ENCODE assay signal across 8 cellular contexts in the genomic region with DNA sequence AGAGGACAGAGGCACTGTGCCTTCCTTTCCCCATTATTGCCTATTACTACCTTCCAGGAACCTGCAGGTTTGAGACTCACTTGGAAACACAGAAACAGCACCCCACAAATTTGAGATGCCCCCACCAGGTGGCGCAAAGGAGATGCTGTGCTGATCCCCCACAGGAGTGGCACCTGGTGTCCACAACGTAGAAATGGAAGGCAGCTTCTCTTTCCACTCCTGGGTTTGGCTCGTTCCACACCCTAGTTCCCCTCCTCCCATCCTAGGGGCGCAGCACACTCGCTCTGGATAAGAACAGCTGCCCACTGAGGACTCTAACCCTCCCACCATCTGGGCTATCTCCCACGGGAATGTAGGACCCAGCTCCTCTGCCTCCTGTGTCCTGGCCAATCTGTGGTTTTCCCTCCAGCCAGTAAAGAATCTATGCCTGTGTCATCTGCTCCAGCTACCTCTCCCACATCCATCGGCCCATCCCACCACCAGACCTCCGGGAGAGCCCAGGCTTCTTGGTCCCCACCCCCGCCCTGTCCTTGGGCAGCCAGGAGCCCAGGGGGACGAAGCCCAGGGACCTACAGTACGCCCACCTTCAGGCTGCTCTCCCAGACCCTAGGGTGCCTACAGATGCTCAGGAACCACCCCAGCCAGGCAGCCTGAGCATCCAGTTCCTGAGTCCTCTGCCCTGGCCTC. TPM values are rescaled to one million over a fixed set of nuclear protein-coding genes. Genes with fewer than 3 reads are reported as not detected.
DNase-seq lines count a peak whose midpoint lies in the region; ATAC-seq and TF ChIP-seq lines count a peak whose summit lies in the region.

No MANE protein-coding gene starts in this region.

- no peak overlapping the region for H2AFZ ChIP-seq in fibroblast of lung (ENCODE audit: low read length)

- peaks cover 0 to 2% of the 10 kb centered on the region in 2 donors for H3K36me3 Mint-ChIP-seq in activated T-cell treated with anti-CD3 and anti-CD28 coated beads, Interleukin-2, amount 50 U/mL, for 72 hours (ENCODE audit: insufficient read depth in 2 of 2)
- no peaks in the 10 kb centered on the region for H3K36me3 Mint-ChIP-seq in natural killer cell
- peaks cover 6 to 9% of the 10 kb centered on the region in 2 donors for H3K36me3 Mint-ChIP-seq in stimulated activated naive B cell treated with anti-CD40 and anti-IgM and Interleukin-4, amounts not matched to agents 10 μg/mL and 1 μg/mL and 100 μg/mL, for 72 hours

- H3K4me3 ChIP-seq in Peyer's patch = peak overlapping the region in 2 of 4 donors; percentile 7 to 63
- peak overlapping the region; percentile 52 to 100 (median 82) for H3K4me3 ChIP-seq in fibroblast of lung (replicated peaks in 1 of 4; ENCODE audit: control extremely low read depth in 1 of 4, insufficient read depth in 1 of 4, low read depth in 3 of 4, low read length in 4 of 4)

- TF ChIP-seq CTCF in LNCAP (IDR thresholded peaks at IDR 0.05) = peak; percentile 88
- peak; percentile 77 to 94 (median 92) for TF ChIP-seq CTCF in Peyer's patch (IDR thresholded peaks at IDR 0.05)
- TF ChIP-seq CTCF in fibroblast of lung (conservative IDR thresholded peaks at IDR 0.05 in 1 of 2, IDR thresholded peaks at IDR 0.05 in 1 of 2; ENCODE audit: low read depth in 1 of 2, low read length in 2 of 2) = peak; percentile 88 to 90
- TF ChIP-seq CTCF in natural killer cell (IDR thresholded peaks at IDR 0.05) = peak; percentile 92

- no peak overlapping the region for H3K27ac Mint-ChIP-seq in activated T-cell treated with anti-CD3 and anti-CD28 coated beads, Interleukin-2, amount 50 U/mL, for 72 hours
- peak overlapping the region; percentile 92 to 96 for H3K27ac Mint-ChIP-seq in natural killer cell
- peak overlapping the region; percentile 16 for H3K27ac Mint-ChIP-seq in stimulated activated naive B cell treated with anti-CD40 and anti-IgM and Interleukin-4, amounts not matched to agents 10 μg/mL and 1 μg/mL and 100 μg/mL, for 72 hours

- H3K9me3 ChIP-seq in Peyer's patch (no peaks in the 10 kb centered on the region), fibroblast of lung (ENCODE audit: control insufficient read depth, insufficient read depth, low read depth, low read length) (no peaks in the 10 kb centered on the region)

- H3K27me3 ChIP-seq in Peyer's patch (no peaks in the 10 kb centered on the region), fibroblast of lung (ENCODE audit: control insufficient read depth, insufficient read depth, low read length) (no peaks in the 10 kb centered on the region)

- intact Hi-C loops in natural killer cell (cut with micrococcal nuclease) = loop anchor here (1.0 to 5.0 kb wide), 4 partner anchors 19 to 385 kb away; no protein-coding TSS in a partner anchor

- peak overlapping the region; percentile 100 for H3K9ac ChIP-seq in fibroblast of lung (ENCODE audit: insufficient read depth, low read length)

- H3K9me3 Mint-ChIP-seq in activated T-cell treated with anti-CD3 and anti-CD28 coated beads, Interleukin-2, amount 50 U/mL, for 72 hours = no peaks in the 10 kb centered on the region
- H3K9me3 Mint-ChIP-seq in natural killer cell = no peaks in the 10 kb centered on the region
- no peaks in the 10 kb centered on the region for H3K9me3 Mint-ChIP-seq in stimulated activated naive B cell treated with anti-CD40 and anti-IgM and Interleukin-4, amounts not matched to agents 10 μg/mL and 1 μg/mL and 100 μg/mL, for 72 hours

- DNase-seq in DMS53 treated with DMSO at 0.1 percent for 48 hours (lab: John Stamatoyannopoulos, UW; ENCODE audit: unreplicated experiment) = peak; percentile 80
- peak; percentile 91 to 96 (median 93) for DNase-seq in Peyer's patch
- DNase-seq in activated T-cell treated with anti-CD3 and anti-CD28 coated beads, Interleukin-2, amount 50 U/mL, for 72 hours = peak; percentile 89 to 91
- DNase-seq in fibroblast of lung (ENCODE audit: low read depth in 2 of 2) = peak; percentile 72 to 77
- peak; percentile 87 for DNase-seq in natural killer cell
- DNase-seq in stimulated activated naive B cell treated with anti-CD40 and anti-IgM and Interleukin-4, amounts not matched to agents 10 μg/mL and 1 μg/mL and 100 μg/mL, for 72 hours = peak; percentile 80

- H3K36me3 ChIP-seq in Peyer's patch = peaks cover 0 to 3% (median 0%) of the 10 kb centered on the region in 3 donors
- peaks cover 4% of the 10 kb centered on the region for H3K36me3 ChIP-seq in fibroblast of lung (ENCODE audit: control insufficient read depth, insufficient read depth, low read length)

- H3K4me1 ChIP-seq in Peyer's patch = peaks cover 5 to 29% (median 13%) of the 10 kb centered on the region in 4 donors
- peaks cover 15% of the 10 kb centered on the region for H3K4me1 ChIP-seq in fibroblast of lung (ENCODE audit: control insufficient read depth, extremely low read depth, insufficient read depth, low read length)

- TF ChIP-seq POLR2A in Peyer's patch (IDR thresholded peaks at IDR 0.05) = no peak

- peak overlapping the region; percentile 45 to 66 for H3K4me3 Mint-ChIP-seq in activated T-cell treated with anti-CD3 and anti-CD28 coated beads, Interleukin-2, amount 50 U/mL, for 72 hours
- H3K4me3 Mint-ChIP-seq in natural killer cell = peak overlapping the region; percentile 60
- H3K4me3 Mint-ChIP-seq in stimulated activated naive B cell treated with anti-CD40 and anti-IgM and Interleukin-4, amounts not matched to agents 10 μg/mL and 1 μg/mL and 100 μg/mL, for 72 hours = peak overlapping the region; percentile 40 to 55

- no peaks in the 10 kb centered on the region for H4K20me1 ChIP-seq in fibroblast of lung (ENCODE audit: control insufficient read depth, extremely low read depth, insufficient read depth, low read length)

- ATAC-seq in activated T-cell treated with anti-CD3 and anti-CD28 coated beads, Interleukin-2, amount 50 U/mL, for 72 hours (replicated peaks in 1 of 2) = peak; percentile 42 to 50
- peak; percentile 31 to 51 (median 50) for ATAC-seq in natural killer cell
- peak; percentile 53 to 59 for ATAC-seq in stimulated activated naive B cell treated with anti-CD40 and anti-IgM and Interleukin-4, amounts not matched to agents 10 μg/mL and 1 μg/mL and 100 μg/mL, for 72 hours (replicated peaks)
- ATAC-seq in HG03039 (IDR thresholded peaks at IDR 0.05; ENCODE audit: unreplicated experiment) = no peak

- H3K27ac ChIP-seq in Peyer's patch (peak overlapping the region; percentile 95 to 99 (median 97)), fibroblast of lung (ENCODE audit: insufficient read depth, low read length) (peak overlapping the region; percentile 100)

- H3K4me1 Mint-ChIP-seq in activated T-cell treated with anti-CD3 and anti-CD28 coated beads, Interleukin-2, amount 50 U/mL, for 72 hours (ENCODE audit: low read depth) = peaks cover 39% of the 10 kb centered on the region
- H3K4me1 Mint-ChIP-seq in natural killer cell = peaks cover 25 to 33% of the 10 kb centered on the region in 2 donors
- H3K4me1 Mint-ChIP-seq in stimulated activated naive B cell treated with anti-CD40 and anti-IgM and Interleukin-4, amounts not matched to agents 10 μg/mL and 1 μg/mL and 100 μg/mL, for 72 hours = peaks cover 21 to 31% of the 10 kb centered on the region in 2 donors

- H3K79me2 ChIP-seq in fibroblast of lung (ENCODE audit: control insufficient read depth, insufficient read depth, low read length) = no peaks in the 10 kb centered on the region

- no peaks in the 10 kb centered on the region for H3K27me3 Mint-ChIP-seq in activated T-cell treated with anti-CD3 and anti-CD28 coated beads, Interleukin-2, amount 50 U/mL, for 72 hours (ENCODE audit: low read depth)
- H3K27me3 Mint-ChIP-seq in natural killer cell (ENCODE audit: low read depth in 2 of 2) = no peaks in the 10 kb centered on the region
- no peaks in the 10 kb centered on the region for H3K27me3 Mint-ChIP-seq in stimulated activated naive B cell treated with anti-CD40 and anti-IgM and Interleukin-4, amounts not matched to agents 10 μg/mL and 1 μg/mL and 100 μg/mL, for 72 hours

- peak overlapping the region; percentile 84 for H3K4me2 ChIP-seq in fibroblast of lung (ENCODE audit: extremely low read depth, insufficient read depth, low read length)

RNA-seq across cellular contexts. Expression of a gene that starts 0.7 kb away (rescaled TPM):
- 10 to 100 TPM; 15.9 to 58.6 (median 46.5) TPM for total RNA-seq in Peyer's patch
- 10 to 100 TPM; 24.7 to 28.7 TPM for total RNA-seq in activated T-cell treated with anti-CD3 and anti-CD28 coated beads, Interleukin-2, amount 50 U/mL, for 72 hours
- total RNA-seq in fibroblast of lung = 36.8 and 38.3 TPM in 2 replicates
- polyA plus RNA-seq in fibroblast of lung = 30.0 and 39.6 TPM in 2 replicates
- polyA plus RNA-seq in fibroblast of lung (2012) = 25.9 and 33.5 TPM in 2 replicates
- polyA minus RNA-seq in fibroblast of lung (ENCODE audit: low replicate concordance) = 31.4 and 41.7 TPM in 2 replicates
- total RNA-seq in natural killer cell = 10 to 100 TPM; 16.2 to 19.4 (median 18.6) TPM

RNA-seq across cellular contexts. Expression of a gene that starts 1.5 kb away (rescaled TPM):
- total RNA-seq in Peyer's patch = 10 to 100 TPM; 33.2 to 45.2 (median 36.5) TPM
- total RNA-seq in activated T-cell treated with anti-CD3 and anti-CD28 coated beads, Interleukin-2, amount 50 U/mL, for 72 hours = 10 to 100 TPM; 25.5 to 27.4 TPM
- total RNA-seq in fibroblast of lung = 36.7 and 46.6 TPM in 2 replicates
- polyA plus RNA-seq in fibroblast of lung = 42.2 and 52.4 TPM in 2 replicates
- polyA plus RNA-seq in fibroblast of lung (2012) = 51.8 and 72.5 TPM in 2 replicates
- 97.5 and 113 TPM in 2 replicates for polyA minus RNA-seq in fibroblast of lung (ENCODE audit: low replicate concordance)
- 10 to 100 TPM; 22.3 to 28.5 (median 27.9) TPM for total RNA-seq in natural killer cell

RNA-seq across cellular contexts. Expression of a gene that starts 33.4 kb away (rescaled TPM):
- total RNA-seq in Peyer's patch = not detected
- 1 to 10 TPM; 8.6 to 9.8 TPM for total RNA-seq in activated T-cell treated with anti-CD3 and anti-CD28 coated beads, Interleukin-2, amount 50 U/mL, for 72 hours
- 3.1 and 4.0 TPM in 2 replicates for total RNA-seq in fibroblast of lung
- 1.9 and 2.2 TPM in 2 replicates for polyA plus RNA-seq in fibroblast of lung
- 2.7 and 3.4 TPM in 2 replicates for polyA plus RNA-seq in fibroblast of lung (2012)
- 4.6 and 5.3 TPM in 2 replicates for polyA minus RNA-seq in fibroblast of lung (ENCODE audit: low replicate concordance)
- total RNA-seq in natural killer cell = 1 to 10 TPM in 2 of 3 donors, under 1 TPM in 1; 0.94 to 4.9 (median 2.5) TPM

RNA-seq across cellular contexts. Expression of a gene that starts 33.9 kb away (rescaled TPM):
- 100 to 1,000 TPM; 111 to 137 (median 117) TPM for total RNA-seq in Peyer's patch
- total RNA-seq in activated T-cell treated with anti-CD3 and anti-CD28 coated beads, Interleukin-2, amount 50 U/mL, for 72 hours = 100 to 1,000 TPM; 199 to 203 TPM
- total RNA-seq in fibroblast of lung = 122 and 125 TPM in 2 replicates
- 123 and 134 TPM in 2 replicates for polyA plus RNA-seq in fibroblast of lung
- 213 and 246 TPM in 2 replicates for polyA plus RNA-seq in fibroblast of lung (2012)
- polyA minus RNA-seq in fibroblast of lung (ENCODE audit: low replicate concordance) = 358 and 370 TPM in 2 replicates
- 100 to 1,000 TPM in 2 of 3 donors, 10 to 100 TPM in 1; 95.3 to 113 (median 104) TPM for total RNA-seq in natural killer cell

RNA-seq across cellular contexts. Expression of a gene that starts 48.2 kb away (rescaled TPM):
- total RNA-seq in Peyer's patch (10 to 100 TPM in 3 of 4 donors, 1 to 10 TPM in 1; 5.8 to 20.7 (median 15.4) TPM), fibroblast of lung (5.4 and 12.9 TPM in 2 replicates), natural killer cell (1 to 10 TPM; 6.9 to 10.0 (median 8.9) TPM)
- total RNA-seq in activated T-cell treated with anti-CD3 and anti-CD28 coated beads, Interleukin-2, amount 50 U/mL, for 72 hours = 10 to 100 TPM; 30.7 to 33.8 TPM
- 8.5 and 14.3 TPM in 2 replicates for polyA plus RNA-seq in fibroblast of lung
- polyA plus RNA-seq in fibroblast of lung (2012) = 35.4 and 52.2 TPM in 2 replicates
- 56.0 and 63.3 TPM in 2 replicates for polyA minus RNA-seq in fibroblast of lung (ENCODE audit: low replicate concordance)
